In the genomic region with DNA sequence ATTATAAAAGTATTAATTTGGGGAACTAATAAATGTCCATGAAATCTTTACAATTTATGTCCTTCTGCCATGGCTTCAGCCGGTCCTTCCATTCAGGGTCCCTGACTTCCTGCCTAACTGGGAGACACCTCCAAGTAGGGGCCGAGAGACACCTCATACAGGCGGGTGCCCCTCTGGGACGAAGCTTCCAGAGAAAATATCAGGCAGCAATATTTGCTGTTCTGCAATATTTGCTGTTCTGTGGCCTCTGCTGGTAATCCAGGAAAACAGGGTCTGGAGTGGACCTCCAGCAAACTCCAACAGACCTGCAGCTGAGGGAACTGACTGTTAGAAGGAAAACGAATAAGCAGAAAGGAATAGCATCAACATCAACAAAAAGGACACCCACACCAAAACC, we compare ENCODE assay signal across 1 cellular context.
TF ChIP-seq lines count a peak whose summit lies in the region.

No MANE protein-coding gene starts in this region.

TF ChIP-seq in HepG2, 621 proteins besides CTCF, POLR2A, EP300 and RAD21:
- TF ChIP-seq BCL6 (CRISPR knock-in tag; IDR thresholded peaks at IDR 0.05) = peak; percentile 46; the same call in 1 of the 2 replicates
